Comparison of ENCODE assay signal across 18 cellular contexts in genomic region chr22:39226353-39226752, GRCh38. TPM values are rescaled to one million over a fixed set of nuclear protein-coding genes. Genes with fewer than 3 reads are reported as not detected.
DNase-seq lines count a peak whose midpoint lies in the region; ATAC-seq and TF ChIP-seq lines count a peak whose summit lies in the region.
"Had no signal": no experiment of that assay in that cellular context is flagged by ENCODE, and none has a peak within 500 bp of the region (broad histone marks: within the 10 kb centered on the region; RNA-seq: fewer than 3 reads in every experiment).

No MANE protein-coding gene starts in this region.

- H3K14ac ChIP-seq in H9 (ENCODE audit: insufficient read depth, low read length) = no peak overlapping the region

- no peak overlapping the region for H3K4me2 ChIP-seq in H9 (ENCODE audit: insufficient read depth, insufficient read length, low read length)
- H3K4me2 ChIP-seq: BLaER1 treated with 17β-estradiol and CSF1 and Interleukin-3, amounts not matched to agents 10 nM and 100 nM had no signal

- H3K9me3 ChIP-seq in H9 (ENCODE audit: control insufficient read depth, low read depth, low read length) = no peaks in the 10 kb centered on the region
- H3K9me3 ChIP-seq in SJCRH30 (replicated peaks) = no peaks in the 10 kb centered on the region

- H3K4me3 ChIP-seq in SJCRH30 = no peak overlapping the region
- H3K4me3 ChIP-seq: BLaER1 treated with 17β-estradiol and CSF1 and Interleukin-3, amounts not matched to agents 10 nM and 100 nM; GM12878; GM23248 had no signal

- no peak overlapping the region for H4K91ac ChIP-seq in H9 (ENCODE audit: insufficient read length, low read depth, low read length)

- H3K27me3 ChIP-seq in H9 (ENCODE audit: insufficient read depth, low read length) = no peaks in the 10 kb centered on the region
- 0 out of 2 replicates have a peak, but pooled peaks cover 4% of the 10 kb centered on the region for H3K27me3 ChIP-seq in SJCRH30

- H2BK120ac ChIP-seq in H9 (ENCODE audit: low read depth, low read length, poor library complexity, severe bottlenecking) = no peak overlapping the region

- H2BK20ac ChIP-seq in H9 (ENCODE audit: low read depth, low read length, poor library complexity, severe bottlenecking) = no peak overlapping the region

- no peaks in the 10 kb centered on the region for H4K20me1 ChIP-seq in H9 (ENCODE audit: control insufficient read depth, insufficient read depth, insufficient read length)

- H3K27ac ChIP-seq in H9 (ENCODE audit: insufficient read length, low read depth, low read length) (no peak overlapping the region), SJCRH30 (no peak overlapping the region)
- H3K27ac ChIP-seq: BLaER1 treated with 17β-estradiol and CSF1 and Interleukin-3, amounts not matched to agents 10 nM and 100 nM; GM23248 had no signal

- H3K4me1 ChIP-seq in H9 (ENCODE audit: insufficient read depth, low read length) (peaks cover 8% of the 10 kb centered on the region; the same call in 1 of the 2 replicates), SJCRH30 (peaks cover 30% of the 10 kb centered on the region)

- H3K36me3 ChIP-seq in SJCRH30 = no peaks in the 10 kb centered on the region
- H3K36me3 ChIP-seq: BLaER1 treated with 17β-estradiol and CSF1 and Interleukin-3, amounts not matched to agents 10 nM and 100 nM had no signal

- no peak overlapping the region for H4K8ac ChIP-seq in H9 (replicated peaks; ENCODE audit: insufficient read length, low read depth, low read length)

- no peak for TF ChIP-seq CTCF in H9 (conservative IDR thresholded peaks at IDR 0.05)
- TF ChIP-seq CTCF in nephron (IDR thresholded peaks at IDR 0.05; ENCODE audit: unreplicated experiment in 3 of 3) = no peak

- no peak overlapping the region for H3K56ac ChIP-seq in H9 (ENCODE audit: insufficient read length, low read depth, low read length)

- H2AK5ac ChIP-seq in H9 (ENCODE audit: insufficient read length, low read length) = no peak overlapping the region

- no peak overlapping the region for H2AFZ ChIP-seq in H9 (ENCODE audit: low read length)
- H2AFZ ChIP-seq: GM23248 had no signal

- no peak overlapping the region for H3K9ac ChIP-seq in H9 (ENCODE audit: extremely low read depth, insufficient read length, low read length)
- H3K9ac ChIP-seq: BLaER1 treated with 17β-estradiol and CSF1 and Interleukin-3, amounts not matched to agents 10 nM and 100 nM; GM23248 had no signal

- ATAC-seq in stimulated activated naive B cell treated with anti-CD40 and anti-IgM and Interleukin-4, amounts not matched to agents 10 μg/mL and 1 μg/mL and 100 μg/mL, for 72 hours (replicated peaks) = no peak
- ATAC-seq: CD8-positive, alpha-beta T cell; GM12878; HCT116 had no signal

- H3K36me3 Mint-ChIP-seq in H9 (ENCODE audit: insufficient read depth in 1 of 3, low read depth in 3 of 3) (peaks cover 0 to 24% (median 4%) of the 10 kb centered on the region in 3 experiments; a peak in 3 of 7 replicates), nephron (ENCODE audit: low read depth) (peaks cover 7% of the 10 kb centered on the region)
- peaks cover 0 to 12% of the 10 kb centered on the region in 2 donors for H3K36me3 Mint-ChIP-seq in stimulated activated naive B cell treated with anti-CD40 and anti-IgM and Interleukin-4, amounts not matched to agents 10 μg/mL and 1 μg/mL and 100 μg/mL, for 72 hours

- no peak overlapping the region for H2BK5ac ChIP-seq in H9 (ENCODE audit: insufficient read length, low read length)

- H3K23ac ChIP-seq in H9 (ENCODE audit: insufficient read length, low read depth, low read length) = no peak overlapping the region

- no peak for DNase-seq in H9
- peak; percentile 35 to 50 for DNase-seq in SJCRH30
- DNase-seq in stimulated activated naive B cell treated with anti-CD40 and anti-IgM and Interleukin-4, amounts not matched to agents 10 μg/mL and 1 μg/mL and 100 μg/mL, for 72 hours = no peak
- no peak for DNase-seq in stimulated activated CD4-positive, alpha-beta T cell treated with anti-CD3 and anti-CD28 coated beads, Interleukin-4, amount 100 ng/mL, for 24 hours
- DNase-seq in NCI-H69 (lab: John Stamatoyannopoulos, UW) = no peak
- DNase-seq in activated effector memory CD4-positive, alpha-beta T cell treated with Interleukin-2 at 50 U/mL for 16 hours = no peak
- DNase-seq: Calu3; CD8-positive, alpha-beta T cell; DMS79 treated with DMSO at 0.1 percent for 48 hours; GF-D8; GM23248; HFFc6; IMR-90 had no signal

- H3K4ac ChIP-seq in H9 (ENCODE audit: low read depth, low read length) = no peak overlapping the region

- H3K27ac Mint-ChIP-seq in H9 = peak overlapping the region; percentile 49 to 79 (median 72); a peak in 3 of 7 replicates
- H3K27ac Mint-ChIP-seq in nephron = peak overlapping the region in 2 of 3 experiments; percentile 41 to 63
- peak overlapping the region; percentile 56 for H3K27ac Mint-ChIP-seq in stimulated activated naive B cell treated with anti-CD40 and anti-IgM and Interleukin-4, amounts not matched to agents 10 μg/mL and 1 μg/mL and 100 μg/mL, for 72 hours
- H3K27ac Mint-ChIP-seq: B cell; CD8-positive, alpha-beta T cell; HFFc6 had no signal

- H3K23me2 ChIP-seq in H9 (ENCODE audit: insufficient read length, low read depth, low read length, poor library complexity, severe bottlenecking) = no peaks in the 10 kb centered on the region

- no peaks in the 10 kb centered on the region for H3K79me2 ChIP-seq in H9 (ENCODE audit: insufficient read depth, low read length)

- no peaks in the 10 kb centered on the region for H3K79me1 ChIP-seq in H9 (ENCODE audit: insufficient read depth, low read depth, low read length, poor library complexity, severe bottlenecking)

- WGBS in H9 (ENCODE audit: extremely low coverage, insufficient read length, low lambda C conversion rate) = no CpG with 5 or more reads among the region's 6 CpGs

- no peak overlapping the region for H3T11ph ChIP-seq in H9 (ENCODE audit: low read length)

- peaks cover 25 to 27% of the 10 kb centered on the region in 2 experiments for H3K4me1 Mint-ChIP-seq in H9
- peaks cover 15% of the 10 kb centered on the region for H3K4me1 Mint-ChIP-seq in nephron
- H3K4me1 Mint-ChIP-seq in stimulated activated naive B cell treated with anti-CD40 and anti-IgM and Interleukin-4, amounts not matched to agents 10 μg/mL and 1 μg/mL and 100 μg/mL, for 72 hours = peaks cover 13 to 19% of the 10 kb centered on the region in 2 donors

- H3K18ac ChIP-seq in H9 (ENCODE audit: insufficient read length, low read depth, low read length) = no peak overlapping the region

- H3K9me3 Mint-ChIP-seq in H9 = no peaks in the 10 kb centered on the region; a peak in 2 of 5 replicates
- no peaks in the 10 kb centered on the region for H3K9me3 Mint-ChIP-seq in nephron
- H3K9me3 Mint-ChIP-seq in stimulated activated naive B cell treated with anti-CD40 and anti-IgM and Interleukin-4, amounts not matched to agents 10 μg/mL and 1 μg/mL and 100 μg/mL, for 72 hours = peaks cover 0 to 1% of the 10 kb centered on the region in 2 donors
- H3K9me3 Mint-ChIP-seq: CD8-positive, alpha-beta T cell; HFFc6 had no signal

- no peak overlapping the region for H2BK12ac ChIP-seq in H9 (ENCODE audit: insufficient read length, low read depth, low read length)

- no peak overlapping the region for H4K5ac ChIP-seq in H9 (ENCODE audit: insufficient read length, low read depth, low read length)

- no peak overlapping the region for H2BK15ac ChIP-seq in H9 (ENCODE audit: low read depth, low read length)

- H3K4me3 Mint-ChIP-seq in H9 (no peak overlapping the region), nephron (no peak overlapping the region)
- no peak overlapping the region for H3K4me3 Mint-ChIP-seq in stimulated activated naive B cell treated with anti-CD40 and anti-IgM and Interleukin-4, amounts not matched to agents 10 μg/mL and 1 μg/mL and 100 μg/mL, for 72 hours
- H3K4me3 Mint-ChIP-seq: B cell; CD8-positive, alpha-beta T cell; HFFc6 had no signal

- peaks cover 5% of the 10 kb centered on the region for H3K27me3 Mint-ChIP-seq in H9 (ENCODE audit: low read depth)
- H3K27me3 Mint-ChIP-seq in nephron (ENCODE audit: low read depth) = peaks cover 13% of the 10 kb centered on the region
- peaks cover 71 to 93% of the 10 kb centered on the region in 2 donors for H3K27me3 Mint-ChIP-seq in stimulated activated naive B cell treated with anti-CD40 and anti-IgM and Interleukin-4, amounts not matched to agents 10 μg/mL and 1 μg/mL and 100 μg/mL, for 72 hours

RNA-seq across cellular contexts. Expression of gene PDGFB, which starts 18.4 kb away (rescaled TPM):
- total RNA-seq in H9 (2021) = 6.1 and 7.1 TPM in 2 replicates
- 0.05 and 0.26 TPM in 2 replicates for total RNA-seq in SJCRH30 (2014; rRNA removed; shearing (Covaris generic))
- total RNA-seq: B cell, GM23248, HFFc6, IMR-90 had no signal

Comparison
In these comparisons a context has a peak if more than half of its experiments do, and no peak if none do; other contexts are left out.
1. DNase-seq: peak in SJCRH30 (2 of 2); none in H9 (single experiment), stimulated activated naive B cell treated with anti-CD40 and anti-IgM and Interleukin-4, amounts not matched to agents 10 μg/mL and 1 μg/mL and 100 μg/mL, for 72 hours (single experiment), stimulated activated CD4-positive, alpha-beta T cell treated with anti-CD3 and anti-CD28 coated beads, Interleukin-4, amount 100 ng/mL, for 24 hours (single experiment), NCI-H69 (single experiment) and activated effector memory CD4-positive, alpha-beta T cell treated with Interleukin-2 at 50 U/mL for 16 hours (single experiment).
2. Peak in every context shown above with its lines, with median percentiles within 50 percentile points of each other: H3K27ac Mint-ChIP-seq.